In the genomic region with DNA sequence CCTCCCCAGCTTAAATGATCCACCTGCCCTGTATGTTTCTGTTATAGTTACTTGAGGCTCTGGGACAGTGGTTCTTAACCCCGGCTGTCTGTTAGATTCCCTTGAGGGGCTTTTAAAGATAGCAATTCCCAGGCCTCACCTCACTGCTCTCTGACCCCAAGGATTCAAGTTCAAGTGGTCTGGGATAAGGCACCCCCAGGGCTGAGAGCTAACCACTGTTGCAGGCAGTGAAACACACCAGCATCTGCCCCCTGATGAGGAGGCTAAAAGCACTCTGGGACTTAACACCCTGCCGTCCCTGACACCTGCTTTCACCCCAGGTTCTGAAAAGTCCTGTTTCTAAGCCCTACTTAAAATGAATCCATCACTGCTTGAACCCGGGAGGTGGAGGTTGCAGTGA, we compare ENCODE assay signal across 27 cellular contexts.
DNase-seq lines count a peak whose midpoint lies in the region; ATAC-seq and TF ChIP-seq lines count a peak whose summit lies in the region.
"Had no signal": no experiment of that assay in that cellular context is flagged by ENCODE, and none has a peak within 500 bp of the region (broad histone marks: within the 10 kb centered on the region; RNA-seq: fewer than 3 reads in every experiment).

No MANE protein-coding gene starts in this region.

- POLR2A ChIA-PET in SK-N-SH (lab: Yijun Ruan, JAX) = interaction anchor here (0.6 kb wide), 1 partner anchor 15 kb away, joined by 3 read pairs; no protein-coding TSS in a partner anchor

- H4K20me1 ChIP-seq in SK-N-SH (ENCODE audit: insufficient read depth) = no peaks in the 10 kb centered on the region

- H3K9me2 ChIP-seq in SK-N-SH = no peaks in the 10 kb centered on the region

- no peak overlapping the region for H3K4me2 ChIP-seq in SK-N-SH
- H3K4me2 ChIP-seq: neural progenitor cell had no signal

- TF ChIP-seq CTCF in left ventricle myocardium inferior (IDR thresholded peaks at IDR 0.05; ENCODE audit: borderline replicate concordance) (no peak), coronary artery (IDR thresholded peaks at IDR 0.05) (no peak), nephron (IDR thresholded peaks at IDR 0.05; ENCODE audit: unreplicated experiment in 3 of 3) (no peak), vagina (IDR thresholded peaks at IDR 0.05) (no peak), SK-N-SH (IDR thresholded peaks at IDR 0.05) (no peak)

- H3K4me3 Mint-ChIP-seq in nephron = no peak overlapping the region
- H3K4me3 Mint-ChIP-seq: activated naive CD4-positive, alpha-beta T cell treated with anti-CD3 and anti-CD28 coated beads, Interleukin-2, amount 50 U/mL, for 24 hours; activated T-helper 17 cell treated with anti-CD3 and anti-CD28 coated beads, Interleukin-2, amount 50 U/mL, for 72 hours; IgD-negative memory B cell; neural progenitor cell; stimulated activated naive CD8-positive, alpha-beta T cell treated with anti-CD3 and anti-CD28 coated beads, Interleukin-15, Interleukin-2, amounts not matched to agents 100 ng/mL and 50 ng/mL, for 24 hours had no signal

- WGBS in SK-N-SH (ENCODE audit: low lambda C conversion rate) = 92% methylated on average over 2 of the region's 3 CpGs

- H3K4me1 ChIP-seq in left ventricle myocardium inferior (peaks cover 37% of the 10 kb centered on the region), vagina (peaks cover 15% of the 10 kb centered on the region), SK-N-SH (ENCODE audit: control insufficient read depth in 1 of 2, insufficient read depth in 2 of 2, low read depth in 1 of 2, low read length in 1 of 2) (no peaks in the 10 kb centered on the region)
- H3K4me1 ChIP-seq: thyroid gland had no signal

- no peak overlapping the region for H2AFZ ChIP-seq in SK-N-SH (ENCODE audit: low read depth)
- H2AFZ ChIP-seq: neural progenitor cell had no signal

- TF ChIP-seq POLR2A in vagina (IDR thresholded peaks at IDR 0.05) = no peak

- H3K9ac ChIP-seq in SK-N-SH = no peak overlapping the region
- H3K9ac ChIP-seq: neural progenitor cell had no signal

- no peak for ATAC-seq in left cardiac atrium
- ATAC-seq in left colon = no peak
- ATAC-seq: activated T-helper 17 cell treated with anti-CD3 and anti-CD28 coated beads, Interleukin-2, amount 50 U/mL, for 72 hours; PC-3 had no signal

- no peak overlapping the region for H3K4me3 ChIP-seq in left ventricle myocardium inferior
- H3K4me3 ChIP-seq in coronary artery = no peak overlapping the region
- no peak overlapping the region for H3K4me3 ChIP-seq in vagina
- no peak overlapping the region for H3K4me3 ChIP-seq in SK-N-SH (ENCODE audit: low read depth in 2 of 2, low read length in 1 of 2)
- H3K4me3 ChIP-seq: cardiac muscle cell, neural progenitor cell, thyroid gland had no signal

- H3K36me3 ChIP-seq in left ventricle myocardium inferior = no peaks in the 10 kb centered on the region
- no peaks in the 10 kb centered on the region for H3K36me3 ChIP-seq in vagina
- peaks cover 2 to 6% of the 10 kb centered on the region in 2 experiments for H3K36me3 ChIP-seq in SK-N-SH (replicated peaks in 1 of 2; ENCODE audit: control insufficient read depth in 1 of 2, insufficient read depth in 2 of 2, low read length in 1 of 2)
- H3K36me3 ChIP-seq: cardiac muscle cell, neural progenitor cell, thyroid gland had no signal

- peaks cover 34% of the 10 kb centered on the region for H3K4me1 Mint-ChIP-seq in nephron
- H3K4me1 Mint-ChIP-seq: activated naive CD4-positive, alpha-beta T cell treated with anti-CD3 and anti-CD28 coated beads, Interleukin-2, amount 50 U/mL, for 24 hours; activated T-helper 17 cell treated with anti-CD3 and anti-CD28 coated beads, Interleukin-2, amount 50 U/mL, for 72 hours had no signal

- no peak for TF ChIP-seq EP300 in SK-N-SH (IDR thresholded peaks at IDR 0.05; ENCODE audit: borderline replicate concordance in 1 of 2, low read depth in 1 of 2, low read length in 1 of 2)

- no peaks in the 10 kb centered on the region for H3F3A ChIP-seq in SK-N-SH (replicated peaks; ENCODE audit: insufficient read depth)

- H3K79me2 ChIP-seq in SK-N-SH (ENCODE audit: insufficient read depth) = no peaks in the 10 kb centered on the region

- H3K9me3 ChIP-seq in left ventricle myocardium inferior (replicated peaks) (no peaks in the 10 kb centered on the region), vagina (no peaks in the 10 kb centered on the region), SK-N-SH (no peaks in the 10 kb centered on the region)
- H3K9me3 ChIP-seq: thyroid gland had no signal

- no peaks in the 10 kb centered on the region for H3K9me3 Mint-ChIP-seq in nephron
- H3K9me3 Mint-ChIP-seq: activated naive CD4-positive, alpha-beta T cell treated with anti-CD3 and anti-CD28 coated beads, Interleukin-2, amount 50 U/mL, for 24 hours; activated T-helper 17 cell treated with anti-CD3 and anti-CD28 coated beads, Interleukin-2, amount 50 U/mL, for 72 hours; IgD-negative memory B cell; stimulated activated naive CD8-positive, alpha-beta T cell treated with anti-CD3 and anti-CD28 coated beads, Interleukin-15, Interleukin-2, amounts not matched to agents 100 ng/mL and 50 ng/mL, for 24 hours had no signal

- H3K27ac Mint-ChIP-seq in nephron = peak overlapping the region in 2 of 3 experiments; percentile 90 to 98
- H3K27ac Mint-ChIP-seq: activated naive CD4-positive, alpha-beta T cell treated with anti-CD3 and anti-CD28 coated beads, Interleukin-2, amount 50 U/mL, for 24 hours; activated T-helper 17 cell treated with anti-CD3 and anti-CD28 coated beads, Interleukin-2, amount 50 U/mL, for 72 hours; IgD-negative memory B cell; neural progenitor cell; progenitor cell of endocrine pancreas; stimulated activated naive CD8-positive, alpha-beta T cell treated with anti-CD3 and anti-CD28 coated beads, Interleukin-15, Interleukin-2, amounts not matched to agents 100 ng/mL and 50 ng/mL, for 24 hours had no signal

- H3K27ac ChIP-seq in left ventricle myocardium inferior (replicated peaks) (peak overlapping the region; percentile 79), coronary artery (peak overlapping the region in 1 of 2 donors; percentile 75), vagina (peak overlapping the region; percentile 80), SK-N-SH (ENCODE audit: low read depth in 2 of 2, low read length in 1 of 2) (no peak overlapping the region)
- H3K27ac ChIP-seq: cardiac muscle cell, neural progenitor cell, thyroid gland had no signal

- DNase-seq in left ventricle myocardium inferior = no peak
- DNase-seq in left cardiac atrium = no peak
- DNase-seq in coronary artery (ENCODE audit: low spot score) = peak; percentile 36
- DNase-seq in vagina (ENCODE audit: extremely low spot score in 2 of 2) = peak; percentile 34 to 81
- no peak for DNase-seq in left colon
- DNase-seq in SK-N-SH = no peak
- DNase-seq in NCI-H510A (lab: John Stamatoyannopoulos, UW) = no peak
- DNase-seq: ACHN; activated CD4-positive, alpha-beta T cell treated with anti-CD3 and anti-CD28 coated beads for 4 hours; dermis blood vessel endothelial cell; DMS153; NCI-H1048; NCI-H187; NCI-H2171; NCI-H524; NK-92 treated with Interleukin-12 subunit alpha and Interleukin-12 subunit beta, amount 100 ng/mL, for 24 hours; PC-3; SHP77 treated with DMSO at 0.1 percent for 48 hours; thyroid gland had no signal

- H3K27me3 Mint-ChIP-seq in nephron (ENCODE audit: low read depth) = no peaks in the 10 kb centered on the region
- H3K27me3 Mint-ChIP-seq: activated naive CD4-positive, alpha-beta T cell treated with anti-CD3 and anti-CD28 coated beads, Interleukin-2, amount 50 U/mL, for 24 hours; activated T-helper 17 cell treated with anti-CD3 and anti-CD28 coated beads, Interleukin-2, amount 50 U/mL, for 72 hours; IgD-negative memory B cell; stimulated activated naive CD8-positive, alpha-beta T cell treated with anti-CD3 and anti-CD28 coated beads, Interleukin-15, Interleukin-2, amounts not matched to agents 100 ng/mL and 50 ng/mL, for 24 hours had no signal

- intact Hi-C loops in left ventricle myocardium inferior (cut with micrococcal nuclease) = no loop called here
- intact Hi-C loops in left cardiac atrium (cut with DNase I) = no loop called here
- intact Hi-C loops in vagina (cut with DNase I) = no loop called here
- intact Hi-C loops in left colon (cut with DNase I, micrococcal nuclease) = no loop called here

- CTCF ChIA-PET in SK-N-SH (lab: Yijun Ruan, JAX) = interaction anchor here (1.1 to 2.7 kb wide), 7 partner anchors 7 to 67 kb away, joined by 3 to 14 read pairs (median 4); no protein-coding TSS in a partner anchor

- H3K27me3 ChIP-seq in left ventricle myocardium inferior (ENCODE audit: low read depth) (no peaks in the 10 kb centered on the region), vagina (no peaks in the 10 kb centered on the region), SK-N-SH (ENCODE audit: insufficient read depth) (no peaks in the 10 kb centered on the region)
- H3K27me3 ChIP-seq: cardiac muscle cell, neural progenitor cell, thyroid gland had no signal

- no peaks in the 10 kb centered on the region for H3K36me3 Mint-ChIP-seq in nephron (ENCODE audit: low read depth)
- H3K36me3 Mint-ChIP-seq: activated naive CD4-positive, alpha-beta T cell treated with anti-CD3 and anti-CD28 coated beads, Interleukin-2, amount 50 U/mL, for 24 hours; neural progenitor cell had no signal

- TF ChIP-seq RAD21 in SK-N-SH (IDR thresholded peaks at IDR 0.05; ENCODE audit: low read length) = no peak

TF ChIP-seq in SK-N-SH, 30 proteins besides CTCF, POLR2A, EP300 and RAD21:
- TF ChIP-seq MEF2A (IDR thresholded peaks at IDR 0.05; ENCODE audit: borderline replicate concordance, low read depth) (no peak), GATA2 (CRISPR knock-in tag; IDR thresholded peaks at IDR 0.05) (no peak), NRF1 (IDR thresholded peaks at IDR 0.05; ENCODE audit: low read depth, low read length) (no peak)

Comparison
In these comparisons a context has a peak if more than half of its experiments do, and no peak if none do; other contexts are left out.
1. DNase-seq: peak in coronary artery (single experiment) and vagina (2 of 2); none in left ventricle myocardium inferior (single experiment), left cardiac atrium (single experiment), left colon (0 of 2), SK-N-SH (single experiment) and NCI-H510A (single experiment).
2. H3K27ac ChIP-seq: peak in left ventricle myocardium inferior (single experiment) and vagina (single experiment); none in SK-N-SH (0 of 2).